Comparison of ENCODE assay signal across 8 cellular contexts in the genomic region with DNA sequence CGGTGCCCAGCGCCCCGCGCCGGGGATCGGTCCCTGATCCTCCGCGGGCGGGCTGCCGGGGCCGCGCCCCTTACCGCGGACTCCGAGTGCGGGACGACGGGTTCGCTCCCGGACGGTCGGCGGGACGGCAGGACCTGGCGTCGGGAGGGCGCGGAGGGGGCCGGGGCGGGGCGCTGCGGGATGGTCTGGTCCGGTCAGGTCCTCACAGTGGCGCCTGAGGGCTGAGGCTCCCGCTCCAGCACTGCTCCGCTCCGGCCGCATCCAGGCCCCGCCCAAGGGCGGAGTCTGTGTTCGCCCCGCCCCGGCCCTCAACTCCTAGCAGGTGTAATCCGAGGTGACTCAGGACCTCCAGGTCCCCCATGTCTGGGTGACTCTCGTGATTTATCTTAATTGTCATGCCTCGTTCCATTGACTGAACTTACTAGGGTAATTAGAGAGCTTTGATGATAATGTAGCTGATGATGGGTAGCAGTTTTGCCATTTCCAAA. TPM values are rescaled to one million over a fixed set of nuclear protein-coding genes. Genes with fewer than 3 reads are reported as not detected.
A peak's percentile ranks its signal among the peaks of the same experiment; 100 is the strongest.
DNase-seq lines count a peak whose midpoint lies in the region; ATAC-seq and TF ChIP-seq lines count a peak whose summit lies in the region.

A gene with protein sequence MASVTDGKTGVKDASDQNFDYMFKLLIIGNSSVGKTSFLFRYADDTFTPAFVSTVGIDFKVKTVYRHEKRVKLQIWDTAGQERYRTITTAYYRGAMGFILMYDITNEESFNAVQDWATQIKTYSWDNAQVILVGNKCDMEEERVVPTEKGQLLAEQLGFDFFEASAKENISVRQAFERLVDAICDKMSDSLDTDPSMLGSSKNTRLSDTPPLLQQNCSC (minus strand): TSS at position 223 of the 488 bp plus-strand sequence. CDS start 13,583 bp downstream, outside the sequence.

- H3K4me2 ChIP-seq in hepatocyte, result peak within 1 kb of the TSS; percentile 88

- no peaks in the 10 kb centered on the region for H3K9me2 ChIP-seq in hepatocyte (replicated peaks; ENCODE audit: insufficient read depth)

- H4K20me1 ChIP-seq in hepatocyte (ENCODE audit: insufficient read depth, poor library complexity, severe bottlenecking), result no peaks in the 10 kb centered on the region

- CTCF ChIA-PET in CD4-positive, alpha-beta memory T cell (lab: Charles Lee; ENCODE audit: partially characterized antibody), result no interaction called here

- H3K4me3 ChIP-seq in CD4-positive, alpha-beta memory T cell (ENCODE audit: low read length in 2 of 2), result peak within 1 kb of the TSS in 1 of 2 donors; percentile 49
- H3K4me3 ChIP-seq in hepatocyte (peak within 1 kb of the TSS; percentile 83), skeletal muscle tissue (ENCODE audit: low read length in 3 of 3) (peak within 1 kb of the TSS in 2 of 3 donors; percentile 13 to 31)

- H3K9me3 ChIP-seq in CD4-positive, alpha-beta memory T cell (ENCODE audit: control insufficient read depth in 1 of 2, low read length in 2 of 2), result no peaks in the 10 kb centered on the region
- H3K9me3 ChIP-seq in hepatocyte (ENCODE audit: low read depth), result no peaks in the 10 kb centered on the region
- H3K9me3 ChIP-seq in skeletal muscle tissue (ENCODE audit: control insufficient read depth in 3 of 3, low read length in 3 of 3), result no peaks in the 10 kb centered on the region

- peaks cover 25 to 27% of the 10 kb centered on the region in 2 donors for H3K27me3 Mint-ChIP-seq in CD4-positive, alpha-beta memory T cell
- peaks cover 40% of the 10 kb centered on the region for H3K27me3 Mint-ChIP-seq in activated naive CD8-positive, alpha-beta T cell treated with anti-CD3 and anti-CD28 coated beads, Interleukin-2, amount 50 U/mL, for 24 hours

- no peaks in the 10 kb centered on the region for H3K36me3 Mint-ChIP-seq in CD4-positive, alpha-beta memory T cell
- no peaks in the 10 kb centered on the region for H3K36me3 Mint-ChIP-seq in activated naive CD8-positive, alpha-beta T cell treated with anti-CD3 and anti-CD28 coated beads, Interleukin-2, amount 50 U/mL, for 24 hours (ENCODE audit: low read depth)

- H3K36me3 ChIP-seq in CD4-positive, alpha-beta memory T cell (ENCODE audit: insufficient read depth, low read length), result no peaks in the 10 kb centered on the region
- H3K36me3 ChIP-seq in hepatocyte (replicated peaks; ENCODE audit: insufficient read depth, low read depth) (no peaks in the 10 kb centered on the region), skeletal muscle tissue (ENCODE audit: control insufficient read depth in 3 of 3, insufficient read depth in 3 of 3, low read length in 3 of 3) (no peaks in the 10 kb centered on the region)

- H3K27me3 ChIP-seq in CD4-positive, alpha-beta memory T cell (ENCODE audit: insufficient read depth, low read length), result peaks cover 18% of the 10 kb centered on the region
- H3K27me3 ChIP-seq in hepatocyte, result peaks cover 5% of the 10 kb centered on the region
- peaks cover 31 to 42% (median 40%) of the 10 kb centered on the region in 3 donors for H3K27me3 ChIP-seq in skeletal muscle tissue (ENCODE audit: control insufficient read depth in 3 of 3, insufficient read depth in 3 of 3, low read length in 3 of 3)

- no peak within 1 kb of the TSS for H3K9ac ChIP-seq in skeletal muscle tissue (ENCODE audit: low read depth in 1 of 3, low read length in 3 of 3)

- intact Hi-C loops in CD4-positive, alpha-beta memory T cell (cut with micrococcal nuclease), result no loop called here

- DNase-seq in CD4-positive, alpha-beta memory T cell, result peak; percentile 55 to 71 (median 60)
- peak; percentile 77 for DNase-seq in LoVo (ENCODE audit: low spot score)
- DNase-seq in SW480 (ENCODE audit: low spot score), result peak; percentile 65
- peak; percentile 84 for DNase-seq in activated naive CD8-positive, alpha-beta T cell treated with anti-CD3 and anti-CD28 coated beads, Interleukin-2, amount 50 U/mL, for 24 hours
- peak; percentile 92 for DNase-seq in hepatocyte (ENCODE audit: low spot score)
- DNase-seq in NCI-H1694 treated with DMSO at 0.1 percent for 48 hours (lab: John Stamatoyannopoulos, UW), result no peak

- peak within 1 kb of the TSS; percentile 81 to 94 (median 89) for H3K4me3 Mint-ChIP-seq in CD4-positive, alpha-beta memory T cell
- peak within 1 kb of the TSS; percentile 69 for H3K4me3 Mint-ChIP-seq in activated naive CD8-positive, alpha-beta T cell treated with anti-CD3 and anti-CD28 coated beads, Interleukin-2, amount 50 U/mL, for 24 hours

- no peak for TF ChIP-seq CTCF in hepatocyte (IDR thresholded peaks at IDR 0.05; ENCODE audit: poor library complexity)

- peak; percentile 69 for ATAC-seq in GM21447 (IDR thresholded peaks at IDR 0.05; ENCODE audit: unreplicated experiment)
- peak; percentile 98 for ATAC-seq in activated naive CD8-positive, alpha-beta T cell treated with anti-CD3 and anti-CD28 coated beads, Interleukin-2, amount 50 U/mL, for 24 hours

- H3K79me2 ChIP-seq in hepatocyte, result no peaks in the 10 kb centered on the region

- H3K4me1 ChIP-seq in CD4-positive, alpha-beta memory T cell (ENCODE audit: insufficient read depth, low read length), result peaks cover 8% of the 10 kb centered on the region
- H3K4me1 ChIP-seq in hepatocyte (ENCODE audit: insufficient read depth) (peaks cover 2% of the 10 kb centered on the region), skeletal muscle tissue (ENCODE audit: control insufficient read depth in 3 of 3, insufficient read depth in 3 of 3, low read length in 3 of 3) (no peaks in the 10 kb centered on the region)

- H3K27ac ChIP-seq in CD4-positive, alpha-beta memory T cell (ENCODE audit: low read depth, low read length), result no peak within 1 kb of the TSS
- H3K27ac ChIP-seq in hepatocyte (peak within 1 kb of the TSS; percentile 59), skeletal muscle tissue (ENCODE audit: low read depth, low read length) (no peak within 1 kb of the TSS)

- POLR2A ChIA-PET in CD4-positive, alpha-beta memory T cell (lab: Charles Lee; ENCODE audit: partially characterized antibody), result interaction anchor here (1.2 kb wide), 1 partner anchor 111 kb away, joined by 3 read pairs; no protein-coding TSS in a partner anchor

- H3K4me1 Mint-ChIP-seq in CD4-positive, alpha-beta memory T cell, result peaks cover 9 to 23% (median 13%) of the 10 kb centered on the region in 4 donors
- peaks cover 9% of the 10 kb centered on the region for H3K4me1 Mint-ChIP-seq in activated naive CD8-positive, alpha-beta T cell treated with anti-CD3 and anti-CD28 coated beads, Interleukin-2, amount 50 U/mL, for 24 hours

- H3K27ac Mint-ChIP-seq in CD4-positive, alpha-beta memory T cell, result peak within 1 kb of the TSS in 5 of 7 donors; percentile 5 to 72 (median 57)
- H3K27ac Mint-ChIP-seq in activated naive CD8-positive, alpha-beta T cell treated with anti-CD3 and anti-CD28 coated beads, Interleukin-2, amount 50 U/mL, for 24 hours, result peak within 1 kb of the TSS; percentile 65

- WGBS in hepatocyte (ENCODE audit: low lambda C conversion rate, missing lambda C conversion rate), result 2% methylated on average over 30 of the region's 46 CpGs

- H2AFZ ChIP-seq in hepatocyte, result peak within 1 kb of the TSS; percentile 90

- H3K9me3 Mint-ChIP-seq in CD4-positive, alpha-beta memory T cell, result no peaks in the 10 kb centered on the region
- no peaks in the 10 kb centered on the region for H3K9me3 Mint-ChIP-seq in activated naive CD8-positive, alpha-beta T cell treated with anti-CD3 and anti-CD28 coated beads, Interleukin-2, amount 50 U/mL, for 24 hours

RNA-seq across cellular contexts. Expression of the gene that starts here (rescaled TPM):
- total RNA-seq in CD4-positive, alpha-beta memory T cell, result under 1 TPM; 0.06 TPM
- not detected for polyA plus RNA-seq in CD4-positive, alpha-beta memory T cell
- total RNA-seq in hepatocyte, result 23.1 and 24.7 TPM in 2 replicates
- 7.5 and 9.7 TPM in 2 replicates for polyA plus RNA-seq in hepatocyte
- under 0.01 TPM for total RNA-seq in skeletal muscle tissue

Comparison
In these comparisons a context has a peak if more than half of its experiments do, and no peak if none do; other contexts are left out.
1. RNA of the gene that starts here (total RNA-seq): 23.1 to 24.7 TPM in hepatocyte; 0.06 TPM in CD4-positive, alpha-beta memory T cell and under 0.01 TPM in skeletal muscle tissue (single experiment); every median in the first group is over 10 times any median in the second.
2. Peak in DNase-seq in CD4-positive, alpha-beta memory T cell; RNA of the gene not detected or under 1 TPM.